In genomic region chr9:84480071-84480470, GRCh38 we compare ENCODE assay signal across 1 cellular context.
TF ChIP-seq lines count a peak whose summit lies in the region.

No MANE protein-coding gene starts in this region.

TF ChIP-seq in GM23338, 12 proteins besides CTCF, POLR2A, EP300 and RAD21 (continued from another document):
- TF ChIP-seq ETS1 (IDR thresholded peaks at IDR 0.05) (no peak), REST (IDR thresholded peaks at IDR 0.05; ENCODE audit: unreplicated experiment) (no peak), STAT1 (IDR thresholded peaks at IDR 0.05; ENCODE audit: unreplicated experiment) (no peak)
